In the genomic region with DNA sequence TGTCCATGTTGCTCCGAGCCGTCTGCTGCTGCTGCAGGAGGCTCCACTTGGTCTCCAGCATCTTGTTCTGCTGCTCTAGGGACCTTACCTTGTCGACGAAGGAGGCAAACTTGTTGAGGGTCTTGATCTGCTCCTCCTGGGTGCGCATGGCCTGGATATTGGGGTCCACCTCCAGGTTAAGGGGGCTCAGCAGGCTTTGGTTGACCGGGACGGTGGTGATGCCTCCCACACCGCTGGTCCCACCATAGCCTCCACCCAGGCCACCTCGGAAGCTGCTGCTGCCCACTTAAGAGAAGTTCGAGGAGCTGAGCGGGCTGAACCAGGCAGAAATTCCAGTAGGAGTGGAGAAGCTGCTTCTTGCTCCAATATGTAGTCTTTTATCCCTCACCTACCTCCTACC, we compare ENCODE assay signal across 8 cellular contexts.
"Had no signal": no experiment of that assay in that cellular context is flagged by ENCODE, and none has a peak within 500 bp of the region (broad histone marks: within the 10 kb centered on the region; RNA-seq: fewer than 3 reads in every experiment).

No MANE protein-coding gene starts in this region.

- H3K4me3 Mint-ChIP-seq: HFFc6 had no signal

- H3K27ac ChIP-seq: GM23248 had no signal

- H3K36me3 ChIP-seq: HAP-1 had no signal

- H3K27ac Mint-ChIP-seq: HFFc6 had no signal

- H3K9me3 ChIP-seq: HAP-1 had no signal

- ATAC-seq: HCT116 had no signal

- H3K9ac ChIP-seq: GM23248 had no signal

- FAIRE-seq: HTR-8/SVneo had no signal

- DNase-seq: GM23248, GOT3, H7, HFFc6, IMR-90 had no signal

- H3K4me3 ChIP-seq: GM23248, HAP-1 had no signal
